17 cellular contexts compared by ENCODE assay signal in genomic region chr5:163447875-163448274, GRCh38. TPM values are rescaled to one million over a fixed set of nuclear protein-coding genes. Genes with fewer than 3 reads are reported as not detected.
A peak's percentile ranks its signal among the peaks of the same experiment; 100 is the strongest.
DNase-seq lines count a peak whose midpoint lies in the region; ATAC-seq, FAIRE-seq and TF ChIP-seq lines count a peak whose summit lies in the region.
"Had no signal": no experiment of that assay in that cellular context is flagged by ENCODE, and none has a peak within 500 bp of the region (broad histone marks: within the 10 kb centered on the region; RNA-seq: fewer than 3 reads in every experiment).

No MANE protein-coding gene starts in this region.

- H2AFZ ChIP-seq in HepG2 (ENCODE audit: low read length) (no peak overlapping the region), H1 (ENCODE audit: low read length) (no peak overlapping the region)

- TF ChIP-seq CTCF in HepG2 (CRISPR knock-in tag; IDR thresholded peaks at IDR 0.05) (no peak), right lobe of liver (IDR thresholded peaks at IDR 0.05) (no peak), H1 (IDR thresholded peaks at IDR 0.05; ENCODE audit: control extremely low read depth in 1 of 3, insufficient read depth in 1 of 3, low read depth in 1 of 3, low read length in 3 of 3) (no peak), D721Med (IDR thresholded peaks at IDR 0.05; ENCODE audit: insufficient read depth, missing control alignments) (no peak)

- H3K36me3 ChIP-seq in HepG2 (replicated peaks in 1 of 2; ENCODE audit: control insufficient read depth in 1 of 2, insufficient read depth in 2 of 2, low read length in 2 of 2) (peaks cover 2 to 22% of the 10 kb centered on the region in 2 experiments; a peak in 3 of 5 replicates), right lobe of liver (peaks cover 0 to 49% (median 37%) of the 10 kb centered on the region in 4 donors), H1 (ENCODE audit: control insufficient read depth in 2 of 4, insufficient read depth in 4 of 4, low read length in 3 of 4) (peaks cover 2 to 82% (median 42%) of the 10 kb centered on the region in 4 experiments; a peak in 6 of 8 replicates)

- CTCF ChIA-PET in HepG2 (lab: Yijun Ruan, JAX; ENCODE audit: low intra/inter-chr PET ratio, low total read pairs) = no interaction called here
- CTCF ChIA-PET in H1 (lab: Charles Lee; ENCODE audit: partially characterized antibody) = interaction anchor here (1.1 kb wide), 1 partner anchor 12 kb away, joined by 3 read pairs; the partner anchor contains the start of genes HMMR and NUDCD2

- DNase-seq in T-helper 2 cell treated with Interferon-gamma antibody and Interleukin-4, amounts not matched to agents 5 μg/mL and 100 μg/mL, for 36 hours (ENCODE audit: low spot score) = no peak
- DNase-seq in T-helper 2 cell = no peak
- no peak for DNase-seq in HepG2 (ENCODE audit: low spot score)
- no peak for DNase-seq in right lobe of liver
- no peak for DNase-seq in H1 (ENCODE audit: low read depth in 1 of 2, low spot score in 2 of 2)
- DNase-seq in D721Med (ENCODE audit: insufficient read length, low spot score) = no peak
- DNase-seq: AML-193, Calu3, DMS79 treated with DMSO at 0.1 percent for 48 hours, EL, GOT3 had no signal

- no peak overlapping the region for H2AK5ac ChIP-seq in H1 (ENCODE audit: low read depth, low read length)

- no peak overlapping the region for H3K56ac ChIP-seq in H1 (replicated peaks; ENCODE audit: insufficient read length, low read depth, low read length)

- H3K9me3 ChIP-seq in HepG2 (ENCODE audit: low read length) (no peaks in the 10 kb centered on the region), right lobe of liver (no peaks in the 10 kb centered on the region), H1 (ENCODE audit: insufficient read depth in 2 of 2, low read depth in 1 of 2, low read length in 1 of 2) (no peaks in the 10 kb centered on the region)
- H3K9me3 ChIP-seq: BLaER1, HAP-1 had no signal

- H3K9ac ChIP-seq in HepG2 (ENCODE audit: insufficient read depth, low read depth, low read length) (no peak overlapping the region), H1 (replicated peaks in 1 of 4; ENCODE audit: extremely low read depth in 1 of 4, low read depth in 3 of 4, low read length in 3 of 4) (no peak overlapping the region)
- H3K9ac ChIP-seq: BLaER1 had no signal

- no peaks in the 10 kb centered on the region for H3K79me2 ChIP-seq in HepG2 (ENCODE audit: insufficient read depth, low read length)
- H3K79me2 ChIP-seq in H1 (ENCODE audit: control insufficient read depth in 1 of 2, insufficient read depth in 2 of 2, low read length in 2 of 2) = no peaks in the 10 kb centered on the region

- H3K14ac ChIP-seq in H1 (ENCODE audit: insufficient read length) = no peak overlapping the region

- TF ChIP-seq RAD21 in HepG2 (CRISPR knock-in tag; IDR thresholded peaks at IDR 0.05) (no peak), H1 (IDR thresholded peaks at IDR 0.05 in 1 of 2, conservative IDR thresholded peaks at IDR 0.05 in 1 of 2; ENCODE audit: low read depth in 2 of 2, low read length in 2 of 2) (no peak)

- 100% methylated on average over 3 of the region's 3 CpGs for WGBS in HepG2 (ENCODE audit: low lambda C conversion rate)
- 93% methylated on average over 3 of the region's 3 CpGs for WGBS in right lobe of liver (ENCODE audit: insufficient coverage, low coverage, low lambda C conversion rate, missing lambda C conversion rate)
- 92% methylated on average over 3 of the region's 3 CpGs; no CpG with 5 or more reads in 1 of the 2 experiments for WGBS in H1 (ENCODE audit: extremely low coverage in 1 of 2, insufficient coverage in 1 of 2, insufficient read length in 1 of 2, insufficient replicate concordance in 2 of 2, low coverage in 1 of 2, low lambda C conversion rate in 2 of 2, missing lambda C conversion rate in 1 of 2), 2 experiments

- H2BK5ac ChIP-seq in H1 (ENCODE audit: low read depth, low read length) = no peak overlapping the region

- peaks cover 13% of the 10 kb centered on the region for H3K4me1 Mint-ChIP-seq in T-helper 2 cell treated with Interferon-gamma antibody and Interleukin-4, amounts not matched to agents 5 μg/mL and 100 μg/mL, for 36 hours (ENCODE audit: low read depth)

- no peaks in the 10 kb centered on the region for H3K79me1 ChIP-seq in H1 (ENCODE audit: low read depth, low read length)

- no peak for ATAC-seq in HepG2
- no peak for ATAC-seq in right lobe of liver
- ATAC-seq in HG03108 (IDR thresholded peaks at IDR 0.05; ENCODE audit: unreplicated experiment) = no peak

- TF ChIP-seq POLR2A in HepG2 (IDR thresholded peaks at IDR 0.05; ENCODE audit: insufficient read depth in 1 of 2, low read depth in 2 of 2, low read length in 2 of 2) = 0 out of 4 replicates have a peak, but pooled peaks of 1 of the 2 experiments have one; percentile 26
- no peak for TF ChIP-seq POLR2A in right lobe of liver (IDR thresholded peaks at IDR 0.05)
- TF ChIP-seq POLR2A in H1 (IDR thresholded peaks at IDR 0.05; ENCODE audit: control extremely low read depth in 1 of 2, low read depth in 2 of 2, low read length in 2 of 2) = peak in 1 of 2 experiments; percentile 32; a peak in 1 of 3 replicates

- POLR2A ChIA-PET in HepG2 (lab: Yijun Ruan, JAX) (interaction anchor here (1.2 to 4.5 kb wide), 3 partner anchors 9 to 12 kb away, joined by 3 to 23 read pairs (median 11); partner anchors contain the start of genes CCNG1, HMMR and NUDCD2), H1 (lab: Charles Lee; ENCODE audit: partially characterized antibody) (interaction anchor here (1.0 to 5.0 kb wide), 3 partner anchors 9 to 13 kb away, joined by 3 to 61 read pairs (median 6); partner anchors contain the start of genes HMMR and NUDCD2)

- no TSS peak for BruUV-seq in HepG2 (replicated peaks; lab: Mats Ljungman, UMichigan)

- H3K27me3 ChIP-seq in HepG2 (ENCODE audit: control insufficient read depth in 1 of 2, insufficient read depth in 2 of 2, low read length in 2 of 2) (no peaks in the 10 kb centered on the region), right lobe of liver (no peaks in the 10 kb centered on the region), H1 (replicated peaks in 1 of 4; ENCODE audit: control insufficient read depth in 3 of 4, extremely low read depth in 1 of 4, insufficient read depth in 3 of 4, low read length in 3 of 4) (no peaks in the 10 kb centered on the region)
- H3K27me3 ChIP-seq: BLaER1 had no signal

- no peak overlapping the region for H3K18ac ChIP-seq in H1 (ENCODE audit: extremely low read depth, low read length)

- H3K23me2 ChIP-seq in H1 (ENCODE audit: low read depth, low read length) = no peaks in the 10 kb centered on the region

- H3K4ac ChIP-seq in H1 (replicated peaks; ENCODE audit: insufficient read length, low read depth, low read length) = no peak overlapping the region

- in situ Hi-C loops in HepG2 (cut with HindIII; ENCODE audit: extremely low pct_ligation_motif_present, low pct_unique_long_range_greater_than_20kb) = no loop called here

- H3K36me3 Mint-ChIP-seq in T-helper 2 cell treated with Interferon-gamma antibody and Interleukin-4, amounts not matched to agents 5 μg/mL and 100 μg/mL, for 36 hours (ENCODE audit: low read depth) = peaks cover 68% of the 10 kb centered on the region

- H3K9me3 Mint-ChIP-seq in T-helper 2 cell treated with Interferon-gamma antibody and Interleukin-4, amounts not matched to agents 5 μg/mL and 100 μg/mL, for 36 hours = no peaks in the 10 kb centered on the region

- H2BK15ac ChIP-seq in H1 (ENCODE audit: low read length) = no peak overlapping the region

- H3K27ac Mint-ChIP-seq in T-helper 2 cell treated with Interferon-gamma antibody and Interleukin-4, amounts not matched to agents 5 μg/mL and 100 μg/mL, for 36 hours = peak overlapping the region; percentile 31

- H4K91ac ChIP-seq in H1 (replicated peaks; ENCODE audit: insufficient read length, low read length) = no peak overlapping the region

- H3K27ac ChIP-seq in HepG2 (ENCODE audit: extremely low read length, insufficient read depth, low read length) (no peak overlapping the region), right lobe of liver (no peak overlapping the region), H1 (ENCODE audit: low read depth, low read length) (no peak overlapping the region)
- H3K27ac ChIP-seq: 22Rv1, BLaER1 had no signal

- H4K8ac ChIP-seq in H1 (ENCODE audit: extremely low read depth, insufficient read depth, low read length) = no peak overlapping the region

- no peak overlapping the region for H2BK20ac ChIP-seq in H1 (ENCODE audit: low read length)

- no peak overlapping the region for H2BK120ac ChIP-seq in H1 (replicated peaks; ENCODE audit: low read depth, low read length)

- H3K4me3 ChIP-seq in HepG2 (replicated peaks in 1 of 3; ENCODE audit: insufficient read depth in 1 of 3, low read depth in 2 of 3, low read length in 3 of 3) (no peak overlapping the region), right lobe of liver (no peak overlapping the region), H1 (ENCODE audit: extremely low read depth in 1 of 4, insufficient read depth in 2 of 4, low read depth in 3 of 4, low read length in 4 of 4) (no peak overlapping the region)
- H3K4me3 ChIP-seq: BLaER1, HAP-1 had no signal

- H4K20me1 ChIP-seq in HepG2 (ENCODE audit: insufficient read depth, low read length) (no peaks in the 10 kb centered on the region), H1 (replicated peaks in 1 of 2; ENCODE audit: control insufficient read depth in 1 of 2, insufficient read depth in 2 of 2, low read length in 2 of 2) (peaks cover 0 to 5% of the 10 kb centered on the region in 2 experiments)

- FAIRE-seq in HepG2 (lab: Jason Lieb, UNC) (no peak), H1 (lab: Jason Lieb, UNC) (no peak), D721Med (lab: Jason Lieb, UNC) (no peak)
- FAIRE-seq: GM12891, HTR-8/SVneo had no signal

- no peak overlapping the region for H4K5ac ChIP-seq in H1 (ENCODE audit: insufficient read length, low read depth, low read length)

- H3K4me3 Mint-ChIP-seq in T-helper 2 cell treated with Interferon-gamma antibody and Interleukin-4, amounts not matched to agents 5 μg/mL and 100 μg/mL, for 36 hours = no peak overlapping the region

- TF ChIP-seq EP300 in HepG2 (IDR thresholded peaks at IDR 0.05; ENCODE audit: low read depth in 2 of 2, low read length in 2 of 2) (no peak), HepG2 (CRISPR knock-in tag; IDR thresholded peaks at IDR 0.05; ENCODE audit: borderline replicate concordance) (no peak), H1 (IDR thresholded peaks at IDR 0.05; ENCODE audit: borderline replicate concordance in 1 of 2, low read depth in 2 of 2, low read length in 2 of 2) (no peak)

- H3K23ac ChIP-seq in H1 (ENCODE audit: insufficient read length) = no peak overlapping the region

- H3K4me1 ChIP-seq in HepG2 (ENCODE audit: insufficient read depth, low read length) (no peaks in the 10 kb centered on the region), right lobe of liver (no peaks in the 10 kb centered on the region), H1 (replicated peaks in 1 of 4; ENCODE audit: control insufficient read depth in 3 of 4, insufficient read depth in 4 of 4, low read length in 3 of 4) (no peaks in the 10 kb centered on the region)
- H3K4me1 ChIP-seq: BLaER1 had no signal

- intact Hi-C loops in HepG2 (cut with micrococcal nuclease; ENCODE audit: unreplicated experiment) = no loop called here
- intact Hi-C loops in right lobe of liver (cut with DNase I) = no loop called here

- no peak overlapping the region for H2BK12ac ChIP-seq in H1 (ENCODE audit: low read depth, low read length)

- H3K27me3 Mint-ChIP-seq in T-helper 2 cell treated with Interferon-gamma antibody and Interleukin-4, amounts not matched to agents 5 μg/mL and 100 μg/mL, for 36 hours (ENCODE audit: low read depth) = no peaks in the 10 kb centered on the region

- H3K4me2 ChIP-seq in HepG2 (ENCODE audit: low read depth, low read length) (no peak overlapping the region), H1 (ENCODE audit: insufficient read depth in 1 of 2, low read depth in 2 of 2, low read length in 2 of 2) (no peak overlapping the region)
- H3K4me2 ChIP-seq: BLaER1 had no signal

RNA-seq across cellular contexts. Expression of gene CCNG1, which starts 10.5 kb away (rescaled TPM):
- total RNA-seq in HepG2 (2016; rRNA removed; fragmentation: Illumina TruSeq; extraction: Trizol) = 353 and 516 TPM in 2 replicates
- 171 and 222 TPM in 2 replicates for total RNA-seq in HepG2 (2016; cell fraction: cytosol; rRNA removed; fragmentation: Illumina TruSeq; extraction: Trizol; ENCODE audit: low read depth)
- 344 and 513 TPM in 2 replicates for total RNA-seq in HepG2 (2016; cell fraction: insoluble cytoplasmic fraction; rRNA removed; fragmentation: Illumina TruSeq; extraction: Trizol)
- total RNA-seq in HepG2 (2016; cell fraction: membrane; rRNA removed; fragmentation: Illumina TruSeq; extraction: Trizol) = 489 and 661 TPM in 2 replicates
- total RNA-seq in HepG2 (2016; cell fraction: nucleus; rRNA removed; fragmentation: Illumina TruSeq; extraction: Trizol) = 151 and 183 TPM in 2 replicates
- polyA plus RNA-seq in HepG2 (2011; rRNA removed) = 126 and 181 TPM in 2 replicates
- polyA plus RNA-seq in HepG2 (2011; cell fraction: cytosol; rRNA removed) = 77.6 and 97.0 TPM in 2 replicates
- polyA plus RNA-seq in HepG2 (2011; cell fraction: nucleus; rRNA removed) = 33.8 and 51.9 TPM in 2 replicates
- 266 and 303 TPM in 2 replicates for polyA plus RNA-seq in HepG2 (2012)
- 201 and 216 TPM in 2 replicates for polyA plus RNA-seq in HepG2 (2016; cell fraction: cytosol; fragmentation: Illumina TruSeq; extraction: Trizol; ENCODE audit: low read depth)
- 389 and 398 TPM in 2 replicates for polyA plus RNA-seq in HepG2 (2016; cell fraction: insoluble cytoplasmic fraction; fragmentation: Illumina TruSeq; extraction: Trizol; ENCODE audit: low read depth)
- 391 and 469 TPM in 2 replicates for polyA plus RNA-seq in HepG2 (2016; cell fraction: membrane; fragmentation: Illumina TruSeq; extraction: Trizol; ENCODE audit: low read depth)
- 161 and 166 TPM in 2 replicates for polyA plus RNA-seq in HepG2 (2016; cell fraction: nucleus; fragmentation: Illumina TruSeq; extraction: Trizol; ENCODE audit: insufficient read depth, low read depth)
- 56.2 and 117 TPM in 2 replicates for polyA minus RNA-seq in HepG2 (2011; rRNA and poly(A)+ RNA removed; ENCODE audit: low replicate concordance)
- polyA minus RNA-seq in HepG2 (2011; cell fraction: cytosol; rRNA and poly(A)+ RNA removed) = 177 and 216 TPM in 2 replicates
- polyA minus RNA-seq in HepG2 (2011; cell fraction: nucleus; rRNA and poly(A)+ RNA removed) = 101 and 119 TPM in 2 replicates
- total RNA-seq in right lobe of liver = 100 to 1,000 TPM in 1 of 6 experiments, 10 to 100 TPM in 5; 47.7 to 146 (median 80.1) TPM
- total RNA-seq in H1 (2021; fragmentation: NEBNext Ultra II Directional; extraction: Animal tissue kit (Norgen Biotek cat#: 25700)) = 363 and 369 TPM in 2 replicates
- 84.2 and 165 TPM in 2 replicates for polyA plus RNA-seq in H1 (2011; rRNA removed)
- 161 TPM for polyA plus RNA-seq in H1 (2011; cell fraction: cytosol; rRNA removed)
- 578 TPM for polyA plus RNA-seq in H1 (2011; cell fraction: nucleus; rRNA removed)
- 406 to 539 TPM (median 492 TPM) in 4 replicates for polyA plus RNA-seq in H1 (2012, experiment 1 of 2)
- 47.5 TPM for polyA plus RNA-seq in H1 (2012, experiment 2 of 2)
- 418 TPM for polyA plus RNA-seq in H1 (2013, experiment 1 of 2)
- polyA plus RNA-seq in H1 (2013, experiment 2 of 2) = 323 TPM
- 199 and 395 TPM in 2 replicates for polyA minus RNA-seq in H1 (2011; rRNA and poly(A)+ RNA removed)
- polyA minus RNA-seq in H1 (2011; cell fraction: cytosol; rRNA and poly(A)+ RNA removed) = 114 TPM
- 471 TPM for polyA minus RNA-seq in H1 (2011; cell fraction: nucleus; rRNA and poly(A)+ RNA removed)

RNA-seq across cellular contexts. Expression of gene NUDCD2, which starts 12.0 kb away (rescaled TPM):
- 39.2 and 40.9 TPM in 2 replicates for total RNA-seq in HepG2 (2016; rRNA removed; fragmentation: Illumina TruSeq; extraction: Trizol)
- 18.5 and 20.2 TPM in 2 replicates for total RNA-seq in HepG2 (2016; cell fraction: cytosol; rRNA removed; fragmentation: Illumina TruSeq; extraction: Trizol; ENCODE audit: low read depth)
- 39.1 and 40.7 TPM in 2 replicates for total RNA-seq in HepG2 (2016; cell fraction: insoluble cytoplasmic fraction; rRNA removed; fragmentation: Illumina TruSeq; extraction: Trizol)
- 48.1 and 48.6 TPM in 2 replicates for total RNA-seq in HepG2 (2016; cell fraction: membrane; rRNA removed; fragmentation: Illumina TruSeq; extraction: Trizol)
- total RNA-seq in HepG2 (2016; cell fraction: nucleus; rRNA removed; fragmentation: Illumina TruSeq; extraction: Trizol) = 24.0 and 26.0 TPM in 2 replicates
- 9.6 and 14.8 TPM in 2 replicates for polyA plus RNA-seq in HepG2 (2011; rRNA removed)
- polyA plus RNA-seq in HepG2 (2011; cell fraction: cytosol; rRNA removed) = 5.6 and 9.1 TPM in 2 replicates
- polyA plus RNA-seq in HepG2 (2011; cell fraction: nucleus; rRNA removed) = 5.7 and 10.0 TPM in 2 replicates
- 25.1 and 33.5 TPM in 2 replicates for polyA plus RNA-seq in HepG2 (2012)
- 21.4 and 34.4 TPM in 2 replicates for polyA plus RNA-seq in HepG2 (2016; cell fraction: cytosol; fragmentation: Illumina TruSeq; extraction: Trizol; ENCODE audit: low read depth)
- 45.6 and 45.7 TPM in 2 replicates for polyA plus RNA-seq in HepG2 (2016; cell fraction: insoluble cytoplasmic fraction; fragmentation: Illumina TruSeq; extraction: Trizol; ENCODE audit: low read depth)
- 33.8 and 40.8 TPM in 2 replicates for polyA plus RNA-seq in HepG2 (2016; cell fraction: membrane; fragmentation: Illumina TruSeq; extraction: Trizol; ENCODE audit: low read depth)
- polyA plus RNA-seq in HepG2 (2016; cell fraction: nucleus; fragmentation: Illumina TruSeq; extraction: Trizol; ENCODE audit: insufficient read depth, low read depth) = 30.7 and 35.5 TPM in 2 replicates
- 2.7 and 4.6 TPM in 2 replicates for polyA minus RNA-seq in HepG2 (2011; rRNA and poly(A)+ RNA removed; ENCODE audit: low replicate concordance)
- polyA minus RNA-seq in HepG2 (2011; cell fraction: cytosol; rRNA and poly(A)+ RNA removed) = 3.0 and 5.1 TPM in 2 replicates
- 13.8 and 15.5 TPM in 2 replicates for polyA minus RNA-seq in HepG2 (2011; cell fraction: nucleus; rRNA and poly(A)+ RNA removed)
- 10 to 100 TPM in 4 of 6 experiments, 1 to 10 TPM in 2; 2.0 to 16.9 (median 11.8) TPM for total RNA-seq in right lobe of liver
- total RNA-seq in H1 (2021; fragmentation: NEBNext Ultra II Directional; extraction: Animal tissue kit (Norgen Biotek cat#: 25700)) = 48.5 and 59.5 TPM in 2 replicates
- 6.8 and 12.2 TPM in 2 replicates for polyA plus RNA-seq in H1 (2011; rRNA removed)
- 21.8 TPM for polyA plus RNA-seq in H1 (2011; cell fraction: cytosol; rRNA removed)
- polyA plus RNA-seq in H1 (2011; cell fraction: nucleus; rRNA removed) = 8.5 TPM
- 29.4 to 50.6 TPM (median 38.4 TPM) in 4 replicates for polyA plus RNA-seq in H1 (2012, experiment 1 of 2)
- 4.4 TPM for polyA plus RNA-seq in H1 (2012, experiment 2 of 2)
- polyA plus RNA-seq in H1 (2013, experiment 1 of 2) = 22.5 TPM
- polyA plus RNA-seq in H1 (2013, experiment 2 of 2) = 23.9 TPM
- 5.1 and 6.6 TPM in 2 replicates for polyA minus RNA-seq in H1 (2011; rRNA and poly(A)+ RNA removed)
- 4.0 TPM for polyA minus RNA-seq in H1 (2011; cell fraction: cytosol; rRNA and poly(A)+ RNA removed)
- polyA minus RNA-seq in H1 (2011; cell fraction: nucleus; rRNA and poly(A)+ RNA removed) = 9.3 TPM

RNA-seq across cellular contexts. Expression of gene HMMR, which starts 12.6 kb away (rescaled TPM):
- total RNA-seq in HepG2 (2016; rRNA removed; fragmentation: Illumina TruSeq; extraction: Trizol) (48.3 and 82.7 TPM in 2 replicates), right lobe of liver (1 to 10 TPM in 4 of 6 experiments, under 1 TPM in 2; 0.11 to 3.0 (median 1.1) TPM)
- 5.5 and 6.4 TPM in 2 replicates for total RNA-seq in HepG2 (2016; cell fraction: cytosol; rRNA removed; fragmentation: Illumina TruSeq; extraction: Trizol; ENCODE audit: low read depth)
- 49.7 and 80.9 TPM in 2 replicates for total RNA-seq in HepG2 (2016; cell fraction: insoluble cytoplasmic fraction; rRNA removed; fragmentation: Illumina TruSeq; extraction: Trizol)
- total RNA-seq in HepG2 (2016; cell fraction: membrane; rRNA removed; fragmentation: Illumina TruSeq; extraction: Trizol) = 14.7 and 18.6 TPM in 2 replicates
- total RNA-seq in HepG2 (2016; cell fraction: nucleus; rRNA removed; fragmentation: Illumina TruSeq; extraction: Trizol) = 37.9 and 39.0 TPM in 2 replicates
- polyA plus RNA-seq in HepG2 (2011; rRNA removed) (4.6 and 8.5 TPM in 2 replicates), H1 (2011; rRNA removed) (8.2 and 17.5 TPM in 2 replicates)
- polyA plus RNA-seq in HepG2 (2011; cell fraction: cytosol; rRNA removed) = 4.6 and 5.2 TPM in 2 replicates
- 2.9 and 3.8 TPM in 2 replicates for polyA plus RNA-seq in HepG2 (2011; cell fraction: nucleus; rRNA removed)
- 8.3 and 17.9 TPM in 2 replicates for polyA plus RNA-seq in HepG2 (2012)
- 1.7 and 2.4 TPM in 2 replicates for polyA plus RNA-seq in HepG2 (2016; cell fraction: cytosol; fragmentation: Illumina TruSeq; extraction: Trizol; ENCODE audit: low read depth)
- polyA plus RNA-seq in HepG2 (2016; cell fraction: insoluble cytoplasmic fraction; fragmentation: Illumina TruSeq; extraction: Trizol; ENCODE audit: low read depth) = 48.9 and 49.4 TPM in 2 replicates
- polyA plus RNA-seq in HepG2 (2016; cell fraction: membrane; fragmentation: Illumina TruSeq; extraction: Trizol; ENCODE audit: low read depth) = 3.8 and 6.0 TPM in 2 replicates
- polyA plus RNA-seq in HepG2 (2016; cell fraction: nucleus; fragmentation: Illumina TruSeq; extraction: Trizol; ENCODE audit: insufficient read depth, low read depth) = 33.3 and 34.0 TPM in 2 replicates
- 3.1 and 6.2 TPM in 2 replicates for polyA minus RNA-seq in HepG2 (2011; rRNA and poly(A)+ RNA removed; ENCODE audit: low replicate concordance)
- 8.4 and 8.8 TPM in 2 replicates for polyA minus RNA-seq in HepG2 (2011; cell fraction: cytosol; rRNA and poly(A)+ RNA removed)
- 10.6 and 11.1 TPM in 2 replicates for polyA minus RNA-seq in HepG2 (2011; cell fraction: nucleus; rRNA and poly(A)+ RNA removed)
- total RNA-seq in H1 (2021; fragmentation: NEBNext Ultra II Directional; extraction: Animal tissue kit (Norgen Biotek cat#: 25700)) = 70.6 and 77.3 TPM in 2 replicates
- polyA plus RNA-seq in H1 (2011; cell fraction: cytosol; rRNA removed) = 24.3 TPM
- polyA plus RNA-seq in H1 (2011; cell fraction: nucleus; rRNA removed) = 6.2 TPM
- polyA plus RNA-seq in H1 (2012, experiment 1 of 2) = 26.3 to 52.3 TPM (median 32.2 TPM) in 4 replicates
- 2.5 TPM for polyA plus RNA-seq in H1 (2012, experiment 2 of 2)
- polyA plus RNA-seq in H1 (2013, experiment 1 of 2) = 96.7 TPM
- polyA plus RNA-seq in H1 (2013, experiment 2 of 2) = 94.3 TPM
- 14.3 and 18.1 TPM in 2 replicates for polyA minus RNA-seq in H1 (2011; rRNA and poly(A)+ RNA removed)
- 19.7 TPM for polyA minus RNA-seq in H1 (2011; cell fraction: cytosol; rRNA and poly(A)+ RNA removed)
- 32.9 TPM for polyA minus RNA-seq in H1 (2011; cell fraction: nucleus; rRNA and poly(A)+ RNA removed)

RNA-seq across cellular contexts. Expression of gene MAT2B, which starts 57.5 kb away (rescaled TPM):
- total RNA-seq in HepG2 (2016; rRNA removed; fragmentation: Illumina TruSeq; extraction: Trizol) (37.1 and 62.6 TPM in 2 replicates), right lobe of liver (10 to 100 TPM; 21.6 to 40.7 (median 26.6) TPM)
- total RNA-seq in HepG2 (2016; cell fraction: cytosol; rRNA removed; fragmentation: Illumina TruSeq; extraction: Trizol; ENCODE audit: low read depth) = 6.2 and 9.1 TPM in 2 replicates
- 34.8 and 58.6 TPM in 2 replicates for total RNA-seq in HepG2 (2016; cell fraction: insoluble cytoplasmic fraction; rRNA removed; fragmentation: Illumina TruSeq; extraction: Trizol)
- 17.7 and 20.1 TPM in 2 replicates for total RNA-seq in HepG2 (2016; cell fraction: membrane; rRNA removed; fragmentation: Illumina TruSeq; extraction: Trizol)
- 16.6 and 17.4 TPM in 2 replicates for total RNA-seq in HepG2 (2016; cell fraction: nucleus; rRNA removed; fragmentation: Illumina TruSeq; extraction: Trizol)
- polyA plus RNA-seq in HepG2 (2011; rRNA removed) (15.5 and 20.2 TPM in 2 replicates), H1 (2011; rRNA removed) (18.7 and 33.9 TPM in 2 replicates)
- polyA plus RNA-seq in HepG2 (2011; cell fraction: cytosol; rRNA removed) = 7.8 and 11.6 TPM in 2 replicates
- polyA plus RNA-seq in HepG2 (2011; cell fraction: nucleus; rRNA removed) = 4.0 and 6.1 TPM in 2 replicates
- 22.2 and 28.7 TPM in 2 replicates for polyA plus RNA-seq in HepG2 (2012)
- polyA plus RNA-seq in HepG2 (2016; cell fraction: cytosol; fragmentation: Illumina TruSeq; extraction: Trizol; ENCODE audit: low read depth) = 4.8 and 5.1 TPM in 2 replicates
- 63.0 and 65.8 TPM in 2 replicates for polyA plus RNA-seq in HepG2 (2016; cell fraction: insoluble cytoplasmic fraction; fragmentation: Illumina TruSeq; extraction: Trizol; ENCODE audit: low read depth)
- 13.8 and 14.9 TPM in 2 replicates for polyA plus RNA-seq in HepG2 (2016; cell fraction: membrane; fragmentation: Illumina TruSeq; extraction: Trizol; ENCODE audit: low read depth)
- polyA plus RNA-seq in HepG2 (2016; cell fraction: nucleus; fragmentation: Illumina TruSeq; extraction: Trizol; ENCODE audit: insufficient read depth, low read depth) = 29.1 and 30.8 TPM in 2 replicates
- polyA minus RNA-seq in HepG2 (2011; rRNA and poly(A)+ RNA removed; ENCODE audit: low replicate concordance) = 9.1 and 29.7 TPM in 2 replicates
- polyA minus RNA-seq in HepG2 (2011; cell fraction: cytosol; rRNA and poly(A)+ RNA removed) = 12.3 and 12.4 TPM in 2 replicates
- 6.4 and 8.3 TPM in 2 replicates for polyA minus RNA-seq in HepG2 (2011; cell fraction: nucleus; rRNA and poly(A)+ RNA removed)
- 64.1 and 65.2 TPM in 2 replicates for total RNA-seq in H1 (2021; fragmentation: NEBNext Ultra II Directional; extraction: Animal tissue kit (Norgen Biotek cat#: 25700))
- 45.9 TPM for polyA plus RNA-seq in H1 (2011; cell fraction: cytosol; rRNA removed)
- 19.2 TPM for polyA plus RNA-seq in H1 (2011; cell fraction: nucleus; rRNA removed)
- polyA plus RNA-seq in H1 (2012, experiment 1 of 2) = 45.1 to 66.2 TPM (median 56.0 TPM) in 4 replicates
- polyA plus RNA-seq in H1 (2012, experiment 2 of 2) = 8.1 TPM
- 37.6 TPM for polyA plus RNA-seq in H1 (2013, experiment 1 of 2)
- polyA plus RNA-seq in H1 (2013, experiment 2 of 2) = 37.6 TPM
- 51.2 and 74.4 TPM in 2 replicates for polyA minus RNA-seq in H1 (2011; rRNA and poly(A)+ RNA removed)
- 32.3 TPM for polyA minus RNA-seq in H1 (2011; cell fraction: cytosol; rRNA and poly(A)+ RNA removed)
- polyA minus RNA-seq in H1 (2011; cell fraction: nucleus; rRNA and poly(A)+ RNA removed) = 43.0 TPM
